27 cellular contexts compared by ENCODE assay signal in genomic region chr6:124193132-124193531, GRCh38.
"Had no signal": no experiment of that assay in that cellular context is flagged by ENCODE, and none has a peak within 500 bp of the region (broad histone marks: within the 10 kb centered on the region; RNA-seq: fewer than 3 reads in every experiment).

No MANE protein-coding gene starts in this region.

- H3K4me3 ChIP-seq: SJSA1 had no signal

- FAIRE-seq: TTC549 had no signal

- H3K9ac ChIP-seq: KMS-11, SK-N-SH had no signal

- ATAC-seq: activated CD8-positive, alpha-beta memory T cell treated with anti-CD3 and anti-CD28 coated beads, Interleukin-2, amount 10 ng/mL, durations not matched to agents 7 days and 5 days; activated naive CD8-positive, alpha-beta T cell treated with anti-CD3 and anti-CD28 coated beads, Interleukin-2, amount 50 U/mL, for 24 hours; Panc1 had no signal

- H3K36me3 ChIP-seq: brain microvascular endothelial cell, SJSA1 had no signal

- DNase-seq: activated B cell treated with CpG ODN at 0.5 μM for 24 hours; activated CD4-positive, alpha-beta memory T cell treated with anti-CD3 and anti-CD28 coated beads for 36 hours; activated CD4-positive, alpha-beta T cell treated with anti-CD3 and anti-CD28 coated beads for 4 hours; activated CD4-positive, alpha-beta T cell treated with anti-CD3 and anti-CD28 coated beads, Interleukin-2, amount 50 U/mL, for 1 hour; activated CD4-positive, CD25-positive, alpha-beta regulatory T cell treated with anti-CD3 and anti-CD28 coated beads, Interleukin-2, amount 50 U/mL, for 72 hours; activated CD8-positive, alpha-beta memory T cell treated with anti-CD3 and anti-CD28 coated beads for 24 hours; activated CD8-positive, alpha-beta memory T cell treated with anti-CD3 and anti-CD28 coated beads, Interleukin-2, amount 10 ng/mL, durations not matched to agents 7 days and 5 days; activated CD8-positive, alpha-beta memory T cell treated with anti-CD3 and anti-CD28 coated beads, Interleukin-2, amount 50 U/mL, for 48 hours; activated effector memory CD4-positive, alpha-beta T cell treated with Interleukin-2 at 50 U/mL for 16 hours; activated naive CD4-positive, alpha-beta T cell treated with anti-CD3 and anti-CD28 coated beads, Interleukin-2, amount 10 ng/mL, durations not matched to agents 7 days and 5 days; activated naive CD8-positive, alpha-beta T cell treated with anti-CD3 and anti-CD28 coated beads, Interleukin-2, amount 50 U/mL, for 24 hours; activated T-cell treated with anti-CD3 and anti-CD28 coated beads, Interleukin-2, amount 50 U/mL, for 48 hours; brain microvascular endothelial cell; MM.1S; MV-4-11; NCI-H1092; NCI-H1436 treated with DMSO at 0.1 percent for 48 hours; NCI-H1694 treated with DMSO at 0.1 percent for 48 hours; NCI-H2029; NCI-H345; NCI-H524 treated with DMSO at 0.1 percent for 48 hours; SHP77 treated with DMSO at 0.1 percent for 48 hours; SK-N-SH had no signal

- H3K27me3 ChIP-seq: brain microvascular endothelial cell, SJSA1 had no signal

- H3K4me2 ChIP-seq: KMS-11, SK-N-SH had no signal

- H3K9me3 ChIP-seq: SJSA1, SK-N-SH had no signal

- H3K4me1 ChIP-seq: SJSA1 had no signal

- H3K27ac ChIP-seq: brain microvascular endothelial cell, KMS-11, SJSA1 had no signal
